In the genomic region with DNA sequence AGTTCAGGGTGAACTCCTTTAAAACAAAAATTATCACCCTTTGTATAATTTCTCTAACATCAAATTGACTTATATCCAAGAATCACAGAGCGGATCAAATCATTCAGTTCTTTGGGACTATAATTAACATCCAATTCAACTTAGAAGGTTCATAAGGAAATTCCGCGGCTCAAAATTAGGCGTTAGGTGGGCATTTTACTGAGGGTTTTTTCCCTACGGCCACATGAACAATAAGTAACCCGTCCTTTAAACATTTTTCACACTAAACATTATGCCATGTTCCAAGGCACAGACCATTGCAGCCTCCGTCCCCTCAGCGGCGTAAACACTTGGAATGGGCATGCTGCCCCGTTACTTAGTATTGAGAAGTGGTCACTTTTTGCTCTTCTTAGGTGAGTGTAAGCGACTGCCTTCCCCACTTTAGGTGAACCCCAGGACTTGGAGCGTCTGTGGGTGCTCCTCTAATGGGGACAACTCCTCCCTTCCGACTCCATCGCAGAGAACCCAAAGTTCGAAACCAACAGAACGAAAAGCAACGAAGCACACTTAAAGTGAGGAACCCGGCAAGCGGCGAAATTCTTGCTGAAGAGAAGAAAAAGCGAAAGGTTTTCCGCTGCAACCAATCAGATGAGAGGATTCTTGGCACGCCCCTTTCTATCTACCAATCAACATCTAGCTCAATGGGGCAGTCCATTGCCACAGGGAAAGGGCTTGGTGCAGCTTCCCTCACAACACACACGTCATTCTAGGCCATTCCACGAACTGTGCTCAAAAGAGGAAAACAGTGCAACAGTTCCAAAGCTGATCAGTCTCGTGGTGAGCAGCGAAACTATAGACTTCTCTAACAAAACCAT, we compare ENCODE assay signal across 8 cellular contexts. TPM values are rescaled to one million over a fixed set of nuclear protein-coding genes. Genes with fewer than 3 reads are reported as not detected.
DNase-seq lines count a peak whose midpoint lies in the region; ATAC-seq and TF ChIP-seq lines count a peak whose summit lies in the region.

No MANE protein-coding gene starts in this region.

- TF ChIP-seq EP300 in esophagus muscularis mucosa (IDR thresholded peaks at IDR 0.05): no peak

- DNase-seq in DMS114 treated with DMSO at 0.1 percent for 48 hours (lab: John Stamatoyannopoulos, UW; ENCODE audit: unreplicated experiment): peak; percentile 97
- peak; percentile 76 for DNase-seq in HuH-7.5 (ENCODE audit: low spot score)
- DNase-seq in activated T-cell treated with anti-CD3 and anti-CD28 coated beads, Interleukin-2, amount 50 U/mL, for 1 hour: peak; percentile 75
- DNase-seq in esophagus muscularis mucosa (ENCODE audit: extremely low spot score): peak; percentile 99
- peak; percentile 62 for DNase-seq in stimulated activated CD8-positive, alpha-beta memory T cell treated with anti-CD3 and anti-CD28 coated beads, Interleukin-7, amount 100 ng/mL, for 24 hours (ENCODE audit: low read depth)

- H2AFZ ChIP-seq in OCI-LY3 (ENCODE audit: low read depth, low read length): peak overlapping the region; percentile 99

- H3K27me3 ChIP-seq in OCI-LY3 (ENCODE audit: low read depth, low read length) (0 out of 2 replicates have a peak, but pooled peaks cover 5% of the 10 kb centered on the region), esophagus muscularis mucosa (no peaks in the 10 kb centered on the region), muscle layer of duodenum (ENCODE audit: low read depth, low read length) (no peaks in the 10 kb centered on the region)

- H3K4me2 ChIP-seq in OCI-LY3 (ENCODE audit: low read length): peak overlapping the region; percentile 90

- H3K36me3 ChIP-seq in OCI-LY3 (replicated peaks; ENCODE audit: low read depth, low read length): no peaks in the 10 kb centered on the region
- no peaks in the 10 kb centered on the region for H3K36me3 ChIP-seq in esophagus muscularis mucosa
- peaks cover 0 to 9% of the 10 kb centered on the region in 2 donors for H3K36me3 ChIP-seq in muscle layer of duodenum (ENCODE audit: control insufficient read depth in 1 of 2, insufficient read depth in 2 of 2, low read length in 2 of 2)

- peak; percentile 72 for TF ChIP-seq POLR2A in esophagus muscularis mucosa (IDR thresholded peaks at IDR 0.05; ENCODE audit: low read depth)

- H3K27ac ChIP-seq in OCI-LY3 (ENCODE audit: low read length) (peak overlapping the region; percentile 77), esophagus muscularis mucosa (replicated peaks in 1 of 4) (peak overlapping the region; percentile 97 to 99 (median 98)), muscle layer of duodenum (ENCODE audit: low read length) (peak overlapping the region; percentile 97)

- H3K9ac ChIP-seq in OCI-LY3 (ENCODE audit: low read length): peak overlapping the region; percentile 81

- H3K9me3 ChIP-seq in OCI-LY3 (ENCODE audit: insufficient read depth, low read length) (no peaks in the 10 kb centered on the region), esophagus muscularis mucosa (no peaks in the 10 kb centered on the region), muscle layer of duodenum (ENCODE audit: control insufficient read depth in 1 of 2, low read length in 2 of 2) (no peaks in the 10 kb centered on the region)

- ATAC-seq in GM21528 (IDR thresholded peaks at IDR 0.05; ENCODE audit: low FRiP score, unreplicated experiment): peak; percentile 83

- peaks cover 38% of the 10 kb centered on the region for H3K79me2 ChIP-seq in OCI-LY3 (ENCODE audit: low read length)

- H4K20me1 ChIP-seq in OCI-LY3 (ENCODE audit: insufficient read depth, low read length): peaks cover 32% of the 10 kb centered on the region

- under 1% methylated on average over 27 of the region's 27 CpGs for WGBS in esophagus muscularis mucosa

- TF ChIP-seq CTCF in OCI-LY3 (IDR thresholded peaks at IDR 0.05; ENCODE audit: low read depth, low read length) (no peak), esophagus muscularis mucosa (IDR thresholded peaks at IDR 0.05) (no peak)

- H3K4me3 ChIP-seq in OCI-LY3 (ENCODE audit: low read length): peak overlapping the region; percentile 87
- peak overlapping the region; percentile 83 to 97 (median 92) for H3K4me3 ChIP-seq in esophagus muscularis mucosa
- H3K4me3 ChIP-seq in muscle layer of duodenum (ENCODE audit: low read depth in 1 of 2, low read length in 2 of 2): peak overlapping the region; percentile 72 to 89

- peaks cover 24% of the 10 kb centered on the region for H3K4me1 ChIP-seq in OCI-LY3 (ENCODE audit: low read length)
- H3K4me1 ChIP-seq in esophagus muscularis mucosa: peaks cover 26 to 47% (median 37%) of the 10 kb centered on the region in 4 donors
- H3K4me1 ChIP-seq in muscle layer of duodenum (ENCODE audit: control insufficient read depth in 1 of 2, insufficient read depth in 2 of 2, low read length in 2 of 2): peaks cover 0 to 29% of the 10 kb centered on the region in 2 donors

- intact Hi-C loops in esophagus muscularis mucosa (cut with DNase I): loop anchor here (5.0 kb wide), 2 partner anchors 90 to 390 kb away; a partner anchor contains a TSS

RNA-seq across cellular contexts. Expression of a gene that starts 0.9 kb away (rescaled TPM):
- total RNA-seq in esophagus muscularis mucosa: 10 to 100 TPM; 21.1 to 31.6 (median 22.3) TPM

Comparison
In these comparisons a context has a peak if more than half of its experiments do, and no peak if none do; other contexts are left out.
1. Peak in every context shown above with its lines: DNase-seq, ATAC-seq, H3K4me3 ChIP-seq and H3K27ac ChIP-seq.